Comparison of ENCODE assay signal across 9 cellular contexts in the genomic region with DNA sequence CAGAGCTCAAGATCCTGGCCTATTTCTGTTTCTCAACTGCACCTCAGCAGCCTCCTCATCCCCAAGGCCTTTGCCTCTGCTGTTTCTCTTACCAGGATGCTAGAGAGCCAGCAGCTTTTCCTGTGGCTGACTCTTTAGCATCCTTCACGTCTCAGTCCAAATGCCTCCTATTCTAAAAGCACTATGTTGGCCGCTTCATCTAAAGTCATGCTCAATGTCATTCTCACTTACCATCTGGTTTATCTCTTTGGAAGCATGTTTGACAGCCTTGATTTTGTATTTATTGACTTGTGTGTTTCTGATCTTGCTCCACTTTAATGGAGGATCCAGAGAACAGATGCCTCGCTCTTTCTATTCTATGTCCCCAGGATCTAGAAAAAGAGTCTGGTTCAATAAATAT.
"Had no signal": no experiment of that assay in that cellular context is flagged by ENCODE, and none has a peak within 500 bp of the region (broad histone marks: within the 10 kb centered on the region; RNA-seq: fewer than 3 reads in every experiment).

No MANE protein-coding gene starts in this region.

- H3K4me1 ChIP-seq: HAP-1 had no signal

- H3K27ac ChIP-seq: GM23248 had no signal

- H3K4me3 ChIP-seq: GM23248, GM23338, HAP-1 had no signal

- ATAC-seq: GM23338, HCT116 had no signal

- H3K9me3 ChIP-seq: HAP-1 had no signal

- DNase-seq: GM23248, GOT3, H7, H9, HCEC 1CT, HFFc6 had no signal

- H3K36me3 ChIP-seq: HAP-1 had no signal
